1 cellular context compared by ENCODE assay signal in genomic region chr11:65565624-65566453, GRCh38.
TF ChIP-seq lines count a peak whose summit lies in the region.

No MANE protein-coding gene starts in this region.

TF ChIP-seq in IMR-90, 13 proteins besides CTCF, POLR2A, EP300 and RAD21:
- TF ChIP-seq ELK1 (IDR thresholded peaks at IDR 0.05; ENCODE audit: borderline replicate concordance, low read depth, low read length), result no peak
- no peak for TF ChIP-seq CEBPB (IDR thresholded peaks at IDR 0.05; ENCODE audit: low read depth, low read length)
- no peak for TF ChIP-seq RFX5 (IDR thresholded peaks at IDR 0.05; ENCODE audit: low read depth, low read length)
- TF ChIP-seq RCOR1 (IDR thresholded peaks at IDR 0.05; ENCODE audit: insufficient replicate concordance, low read length), result no peak
- no peak for TF ChIP-seq SMC3 (IDR thresholded peaks at IDR 0.05; ENCODE audit: low read depth, low read length)
- no peak for TF ChIP-seq MAFK (IDR thresholded peaks at IDR 0.05; ENCODE audit: low read depth, low read length)
- no peak for TF ChIP-seq FOS (IDR thresholded peaks at IDR 0.05; ENCODE audit: low read depth, low read length)
- no peak for TF ChIP-seq NFE2L2 (IDR thresholded peaks at IDR 0.05; ENCODE audit: low read depth, low read length)
- TF ChIP-seq MXI1 (IDR thresholded peaks at IDR 0.05; ENCODE audit: borderline replicate concordance, low read depth, low read length), result no peak
- TF ChIP-seq CHD1 (IDR thresholded peaks at IDR 0.05; ENCODE audit: low read depth, low read length), result no peak
- no peak for TF ChIP-seq USF2 (IDR thresholded peaks at IDR 0.05; ENCODE audit: low read depth, low read length)
- no peak for TF ChIP-seq BHLHE40 (IDR thresholded peaks at IDR 0.05; ENCODE audit: low read depth, low read length)
- TF ChIP-seq MAZ (IDR thresholded peaks at IDR 0.05; ENCODE audit: borderline replicate concordance, low read depth, low read length), result no peak
